ENCODE assay signal across 1 cellular context in the genomic region with DNA sequence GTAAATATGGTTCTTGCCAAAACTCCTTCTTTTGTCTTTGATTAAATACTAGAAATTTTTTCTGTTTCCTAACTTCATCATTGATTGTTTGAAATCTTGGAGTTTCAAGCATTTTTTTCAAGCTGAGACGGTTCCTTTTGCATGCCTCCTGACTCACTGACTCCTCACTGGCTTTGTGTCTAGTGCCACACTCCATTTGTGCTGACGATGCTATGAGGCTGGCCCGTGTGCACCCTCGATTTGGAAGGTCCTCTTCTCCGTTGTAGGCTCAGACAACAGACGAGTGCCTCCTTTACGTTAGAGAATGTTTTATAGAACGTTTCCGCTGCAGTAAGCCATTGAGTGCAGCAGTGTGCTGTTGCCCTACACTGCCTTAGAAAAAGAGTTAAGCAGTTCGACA.
TF ChIP-seq lines count a peak whose summit lies in the region.

No MANE protein-coding gene starts in this region.

TF ChIP-seq in GM12878, 131 proteins besides CTCF, POLR2A, EP300 and RAD21:
- TF ChIP-seq CREM (IDR thresholded peaks at IDR 0.05; ENCODE audit: low read depth) (no peak), HDAC6 (IDR thresholded peaks at IDR 0.05; ENCODE audit: unreplicated experiment) (no peak), PML (IDR thresholded peaks at IDR 0.05; ENCODE audit: low read length) (no peak), ZNF24 (IDR thresholded peaks at IDR 0.05) (no peak), ESRRA (IDR thresholded peaks at IDR 0.05; ENCODE audit: low read length) (no peak), SMAD5 (IDR thresholded peaks at IDR 0.05; ENCODE audit: low read depth) (no peak), MTA2 (IDR thresholded peaks at IDR 0.05; ENCODE audit: low read depth) (no peak), DPF2 (IDR thresholded peaks at IDR 0.05) (no peak), BACH1 (IDR thresholded peaks at IDR 0.05; ENCODE audit: borderline replicate concordance) (no peak), POLR2AphosphoS2 (IDR thresholded peaks at IDR 0.05; ENCODE audit: low read depth, low read length) (no peak), IRF4 (IDR thresholded peaks at IDR 0.05; ENCODE audit: low read depth, low read length) (no peak)
- TF ChIP-seq, protein P1, sequence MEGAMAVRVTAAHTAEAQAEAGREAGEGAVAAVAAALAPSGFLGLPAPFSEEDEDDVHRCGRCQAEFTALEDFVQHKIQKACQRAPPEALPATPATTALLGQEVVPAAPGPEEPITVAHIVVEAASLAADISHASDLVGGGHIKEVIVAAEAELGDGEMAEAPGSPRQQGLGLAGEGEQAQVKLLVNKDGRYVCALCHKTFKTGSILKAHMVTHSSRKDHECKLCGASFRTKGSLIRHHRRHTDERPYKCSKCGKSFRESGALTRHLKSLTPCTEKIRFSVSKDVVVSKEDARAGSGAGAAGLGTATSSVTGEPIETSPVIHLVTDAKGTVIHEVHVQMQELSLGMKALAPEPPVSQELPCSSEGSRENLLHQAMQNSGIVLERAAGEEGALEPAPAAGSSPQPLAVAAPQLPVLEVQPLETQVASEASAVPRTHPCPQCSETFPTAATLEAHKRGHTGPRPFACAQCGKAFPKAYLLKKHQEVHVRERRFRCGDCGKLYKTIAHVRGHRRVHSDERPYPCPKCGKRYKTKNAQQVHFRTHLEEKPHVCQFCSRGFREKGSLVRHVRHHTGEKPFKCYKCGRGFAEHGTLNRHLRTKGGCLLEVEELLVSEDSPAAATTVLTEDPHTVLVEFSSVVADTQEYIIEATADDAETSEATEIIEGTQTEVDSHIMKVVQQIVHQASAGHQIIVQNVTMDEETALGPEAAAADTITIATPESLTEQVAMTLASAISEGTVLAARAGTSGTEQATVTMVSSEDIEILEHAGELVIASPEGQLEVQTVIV (IDR thresholded peaks at IDR 0.05; ENCODE audit: borderline replicate concordance, partially characterized antibody) = no peak
- TF ChIP-seq, protein P2, sequence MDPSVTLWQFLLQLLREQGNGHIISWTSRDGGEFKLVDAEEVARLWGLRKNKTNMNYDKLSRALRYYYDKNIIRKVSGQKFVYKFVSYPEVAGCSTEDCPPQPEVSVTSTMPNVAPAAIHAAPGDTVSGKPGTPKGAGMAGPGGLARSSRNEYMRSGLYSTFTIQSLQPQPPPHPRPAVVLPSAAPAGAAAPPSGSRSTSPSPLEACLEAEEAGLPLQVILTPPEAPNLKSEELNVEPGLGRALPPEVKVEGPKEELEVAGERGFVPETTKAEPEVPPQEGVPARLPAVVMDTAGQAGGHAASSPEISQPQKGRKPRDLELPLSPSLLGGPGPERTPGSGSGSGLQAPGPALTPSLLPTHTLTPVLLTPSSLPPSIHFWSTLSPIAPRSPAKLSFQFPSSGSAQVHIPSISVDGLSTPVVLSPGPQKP (IDR thresholded peaks at IDR 0.05; ENCODE audit: low read depth, low read length) = no peak
- TF ChIP-seq, protein P3, sequence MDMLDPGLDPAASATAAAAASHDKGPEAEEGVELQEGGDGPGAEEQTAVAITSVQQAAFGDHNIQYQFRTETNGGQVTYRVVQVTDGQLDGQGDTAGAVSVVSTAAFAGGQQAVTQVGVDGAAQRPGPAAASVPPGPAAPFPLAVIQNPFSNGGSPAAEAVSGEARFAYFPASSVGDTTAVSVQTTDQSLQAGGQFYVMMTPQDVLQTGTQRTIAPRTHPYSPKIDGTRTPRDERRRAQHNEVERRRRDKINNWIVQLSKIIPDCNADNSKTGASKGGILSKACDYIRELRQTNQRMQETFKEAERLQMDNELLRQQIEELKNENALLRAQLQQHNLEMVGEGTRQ (IDR thresholded peaks at IDR 0.05; ENCODE audit: borderline replicate concordance, low read depth, low read length) = no peak
- TF ChIP-seq, protein P4, sequence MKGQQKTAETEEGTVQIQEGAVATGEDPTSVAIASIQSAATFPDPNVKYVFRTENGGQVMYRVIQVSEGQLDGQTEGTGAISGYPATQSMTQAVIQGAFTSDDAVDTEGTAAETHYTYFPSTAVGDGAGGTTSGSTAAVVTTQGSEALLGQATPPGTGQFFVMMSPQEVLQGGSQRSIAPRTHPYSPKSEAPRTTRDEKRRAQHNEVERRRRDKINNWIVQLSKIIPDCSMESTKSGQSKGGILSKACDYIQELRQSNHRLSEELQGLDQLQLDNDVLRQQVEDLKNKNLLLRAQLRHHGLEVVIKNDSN (IDR thresholded peaks at IDR 0.05; ENCODE audit: borderline replicate concordance, extremely low read length, insufficient read depth, low read depth, low read length) = no peak
